Comparison of ENCODE assay signal across 13 cellular contexts in genomic region chr10:11697718-11698527, GRCh38. TPM values are rescaled to one million over a fixed set of nuclear protein-coding genes. Genes with fewer than 3 reads are reported as not detected.
DNase-seq lines count a peak whose midpoint lies in the region; ATAC-seq and TF ChIP-seq lines count a peak whose summit lies in the region.
"Had no signal": no experiment of that assay in that cellular context is flagged by ENCODE, and none has a peak within 500 bp of the region (broad histone marks: within the 10 kb centered on the region; RNA-seq: fewer than 3 reads in every experiment).

No MANE protein-coding gene starts in this region.

- no peaks in the 10 kb centered on the region for H3K9me3 ChIP-seq in osteoblast (ENCODE audit: low read depth, low read length)

- no peaks in the 10 kb centered on the region for H3K79me2 ChIP-seq in osteoblast (ENCODE audit: insufficient read depth, low read length)

- H3K27ac ChIP-seq in 22Rv1 (no peak overlapping the region), osteoblast (ENCODE audit: low read depth, low read length) (no peak overlapping the region)
- H3K27ac ChIP-seq: epithelial cell of prostate had no signal

- no peaks in the 10 kb centered on the region for H3K9me3 Mint-ChIP-seq in activated CD8-positive, alpha-beta T cell treated with anti-CD3 and anti-CD28 coated beads for 36 hours
- H3K9me3 Mint-ChIP-seq: type B pancreatic cell had no signal

- DNase-seq in activated CD8-positive, alpha-beta T cell treated with anti-CD3 and anti-CD28 coated beads for 36 hours = peak; percentile 46
- DNase-seq in osteoblast (ENCODE audit: insufficient read length, low spot score, missing footprints) = no peak
- DNase-seq in anterior cingulate cortex (lab: John Stamatoyannopoulos, UW) = no peak
- DNase-seq: mammary epithelial cell had no signal

- no peaks in the 10 kb centered on the region for H4K20me1 ChIP-seq in osteoblast (ENCODE audit: insufficient read depth, low read length)

- ATAC-seq in GM18858 (IDR thresholded peaks at IDR 0.05; ENCODE audit: unreplicated experiment) (peak; percentile 31), HG03097 (IDR thresholded peaks at IDR 0.05; ENCODE audit: low FRiP score, unreplicated experiment) (peak; percentile 59), HG03095 (IDR thresholded peaks at IDR 0.05; ENCODE audit: unreplicated experiment) (no peak), GM19023 (IDR thresholded peaks at IDR 0.05; ENCODE audit: unreplicated experiment) (no peak)
- peak; percentile 61 for ATAC-seq in activated CD8-positive, alpha-beta T cell treated with anti-CD3 and anti-CD28 coated beads for 36 hours

- peaks cover 10% of the 10 kb centered on the region for H3K4me1 Mint-ChIP-seq in activated CD8-positive, alpha-beta T cell treated with anti-CD3 and anti-CD28 coated beads for 36 hours (ENCODE audit: low read depth)

- peak; percentile 34 for TF ChIP-seq CTCF in 22Rv1 (IDR thresholded peaks at IDR 0.05)
- TF ChIP-seq CTCF in activated CD8-positive, alpha-beta T cell treated with anti-CD3 and anti-CD28 coated beads for 36 hours (IDR thresholded peaks at IDR 0.05) = no peak
- no peak for TF ChIP-seq CTCF in osteoblast (IDR thresholded peaks at IDR 0.05; ENCODE audit: extremely low read depth, low read depth, low read length)

- H3K4me3 Mint-ChIP-seq in activated CD8-positive, alpha-beta T cell treated with anti-CD3 and anti-CD28 coated beads for 36 hours = no peak overlapping the region
- H3K4me3 Mint-ChIP-seq: type B pancreatic cell had no signal

- no peaks in the 10 kb centered on the region for H3K36me3 ChIP-seq in osteoblast (ENCODE audit: insufficient read depth, low read length)

- no peaks in the 10 kb centered on the region for H3K4me1 ChIP-seq in osteoblast (ENCODE audit: insufficient read depth, low read length)

- H3K27me3 Mint-ChIP-seq in activated CD8-positive, alpha-beta T cell treated with anti-CD3 and anti-CD28 coated beads for 36 hours = peaks cover 7% of the 10 kb centered on the region
- H3K27me3 Mint-ChIP-seq: type B pancreatic cell had no signal

- no peak overlapping the region for H3K27ac Mint-ChIP-seq in activated CD8-positive, alpha-beta T cell treated with anti-CD3 and anti-CD28 coated beads for 36 hours
- H3K27ac Mint-ChIP-seq: type B pancreatic cell had no signal

- no peaks in the 10 kb centered on the region for H3K36me3 Mint-ChIP-seq in activated CD8-positive, alpha-beta T cell treated with anti-CD3 and anti-CD28 coated beads for 36 hours (ENCODE audit: low read depth)
- H3K36me3 Mint-ChIP-seq: CD4-positive, CD25-positive, alpha-beta regulatory T cell; type B pancreatic cell had no signal

- no peak overlapping the region for H3K4me2 ChIP-seq in osteoblast (ENCODE audit: insufficient read depth, low read length)

- H3K4me3 ChIP-seq in osteoblast (ENCODE audit: insufficient read depth, low read length) = no peak overlapping the region

- no peaks in the 10 kb centered on the region for H3K27me3 ChIP-seq in osteoblast (ENCODE audit: insufficient read depth, low read length)

- CTCF ChIA-PET in activated CD8-positive, alpha-beta T cell treated with anti-CD3 and anti-CD28 coated beads for 36 hours (lab: Charles Lee) = no interaction called here

- POLR2A ChIA-PET in activated CD8-positive, alpha-beta T cell treated with anti-CD3 and anti-CD28 coated beads for 36 hours (lab: Charles Lee) = interaction anchor here (1.4 kb wide), 1 partner anchor 12 kb away, joined by 3 read pairs; no protein-coding TSS in a partner anchor

- no peak overlapping the region for H2AFZ ChIP-seq in osteoblast (ENCODE audit: low read length)

- intact Hi-C loops in activated CD8-positive, alpha-beta T cell treated with anti-CD3 and anti-CD28 coated beads for 36 hours (cut with micrococcal nuclease) = loop anchor here (2.0 kb wide), 1 partner anchor 61 kb away; no protein-coding TSS in a partner anchor

RNA-seq across cellular contexts. Expression of gene ECHDC3, which starts 44.3 kb away (rescaled TPM):
- 1 to 10 TPM; 1.1 to 1.7 TPM for total RNA-seq in activated CD8-positive, alpha-beta T cell treated with anti-CD3 and anti-CD28 coated beads for 36 hours
- total RNA-seq in osteoblast = 0.36 and 13.8 TPM in 2 replicates
- total RNA-seq: M059J had no signal

Comparison
In these comparisons a context has a peak if more than half of its experiments do, and no peak if none do; other contexts are left out.
1. ATAC-seq: peak in GM18858 (single experiment), HG03097 (single experiment) and activated CD8-positive, alpha-beta T cell treated with anti-CD3 and anti-CD28 coated beads for 36 hours (single experiment); none in HG03095 (single experiment) and GM19023 (single experiment).